18 cellular contexts compared by ENCODE assay signal in the genomic region with DNA sequence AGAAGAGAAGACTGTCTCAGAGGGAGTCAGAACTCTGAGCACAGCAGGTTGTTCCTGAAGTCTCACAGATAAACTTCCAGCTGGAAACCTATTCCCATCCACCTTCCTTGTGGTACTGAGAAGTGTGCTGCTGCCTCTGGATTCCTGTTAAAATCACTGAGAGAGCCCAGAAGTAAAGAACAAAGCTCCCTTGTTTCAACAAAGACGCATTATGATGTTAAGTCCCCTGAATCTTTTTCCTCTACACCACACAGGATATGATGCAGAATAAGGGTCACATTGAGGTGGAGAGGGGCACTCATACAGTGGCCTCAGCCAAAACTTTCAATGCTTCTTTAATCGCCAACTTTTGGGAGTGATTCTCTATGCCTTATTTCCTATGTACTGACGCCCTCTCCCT.
A peak's percentile ranks its signal among the peaks of the same experiment; 100 is the strongest.
DNase-seq lines count a peak whose midpoint lies in the region; ATAC-seq, FAIRE-seq and TF ChIP-seq lines count a peak whose summit lies in the region.
"Had no signal": no experiment of that assay in that cellular context is flagged by ENCODE, and none has a peak within 500 bp of the region (broad histone marks: within the 10 kb centered on the region; RNA-seq: fewer than 3 reads in every experiment).

No MANE protein-coding gene starts in this region.

- ATAC-seq in Right ventricle myocardium inferior, result no peak
- ATAC-seq: activated T-cell treated with anti-CD3 and anti-CD28 coated beads, Interleukin-2, amount 50 U/mL, for 4 hours; left lung had no signal

- DNase-seq in H54 (ENCODE audit: insufficient read length, low spot score), result peak; percentile 5
- peak; percentile 5 for DNase-seq in SW480 (ENCODE audit: low spot score)
- peak; percentile 53 for DNase-seq in fibroblast of pulmonary artery (ENCODE audit: low read depth)
- DNase-seq in pons (ENCODE audit: low spot score), result peak; percentile 59
- no peak for DNase-seq in activated naive CD4-positive, alpha-beta T cell treated with Interleukin-2 at 50 U/mL for 16 hours
- no peak for DNase-seq in Right ventricle myocardium inferior (ENCODE audit: missing footprints)
- DNase-seq in cardiac septum (ENCODE audit: low spot score), result no peak
- no peak for DNase-seq in hepatic stellate cell (ENCODE audit: low spot score)
- DNase-seq: activated CD4-positive, alpha-beta T cell treated with anti-CD3 and anti-CD28 coated beads for 4 hours; activated T-cell treated with anti-CD3 and anti-CD28 coated beads, Interleukin-2, amount 50 U/mL, for 4 hours; EL; heart left ventricle; KG1; left lung; NCI-H146; NCI-H446 treated with DMSO at 0.1 percent for 48 hours; transverse colon had no signal

- intact Hi-C loops in Right ventricle myocardium inferior (cut with DNase I), result no loop called here
- intact Hi-C loops in cardiac septum (cut with DNase I), result no loop called here

- no peak for TF ChIP-seq CTCF in fibroblast of pulmonary artery (IDR thresholded peaks at IDR 0.05; ENCODE audit: low read length, missing control alignments)

- no peak for TF ChIP-seq POLR2A in H54 (IDR thresholded peaks at IDR 0.05; ENCODE audit: low read depth, low read length)

- no peak overlapping the region for H3K4me3 ChIP-seq in fibroblast of pulmonary artery (replicated peaks; ENCODE audit: low read depth, low read length)
- H3K4me3 ChIP-seq: heart left ventricle, left lung, transverse colon had no signal

- peak; percentile 62 for FAIRE-seq in H54 (lab: Jason Lieb, UNC)
- FAIRE-seq: bronchial epithelial cell had no signal

Comparison
In these comparisons a context has a peak if more than half of its experiments do, and no peak if none do; other contexts are left out.
1. DNase-seq: peak in H54 (single experiment), SW480 (single experiment), fibroblast of pulmonary artery (single experiment) and pons (single experiment); none in activated naive CD4-positive, alpha-beta T cell treated with Interleukin-2 at 50 U/mL for 16 hours (single experiment), Right ventricle myocardium inferior (single experiment), cardiac septum (single experiment) and hepatic stellate cell (single experiment).